ENCODE assay signal across 1 cellular context in the genomic region with DNA sequence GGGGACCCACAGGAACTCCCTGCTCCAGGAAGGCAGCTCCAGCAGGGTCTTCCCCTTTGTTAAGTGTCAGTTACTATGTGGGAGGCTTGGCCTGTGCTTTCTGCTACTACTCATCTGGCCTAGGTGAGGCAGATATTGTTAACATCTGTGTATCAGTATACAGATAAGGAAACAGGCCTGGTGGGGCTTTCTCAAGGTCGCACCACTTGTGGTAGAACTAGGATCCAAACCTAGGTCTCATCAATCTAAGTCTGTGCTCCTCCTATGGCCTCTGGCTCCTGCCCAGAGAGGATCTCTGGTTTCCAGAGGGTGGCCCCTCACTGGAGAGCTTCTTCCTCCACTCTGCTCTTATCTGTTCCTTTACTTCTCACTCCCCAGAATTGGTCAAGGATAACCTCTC.
TF ChIP-seq lines count a peak whose summit lies in the region.

No MANE protein-coding gene starts in this region.

TF ChIP-seq in GM12878, 131 proteins besides CTCF, POLR2A, EP300 and RAD21:
- TF ChIP-seq BMI1 (IDR thresholded peaks at IDR 0.05; ENCODE audit: borderline replicate concordance), result no peak
- TF ChIP-seq NFXL1 (IDR thresholded peaks at IDR 0.05; ENCODE audit: borderline replicate concordance), result no peak
- TF ChIP-seq JUND (IDR thresholded peaks at IDR 0.05; ENCODE audit: low read depth, low read length), result no peak
- TF ChIP-seq NFIC (IDR thresholded peaks at IDR 0.05; ENCODE audit: low read depth, low read length), result no peak
- no peak for TF ChIP-seq RCOR1 (conservative IDR thresholded peaks at IDR 0.05; ENCODE audit: low read depth, low read length)
- TF ChIP-seq, protein P1, sequence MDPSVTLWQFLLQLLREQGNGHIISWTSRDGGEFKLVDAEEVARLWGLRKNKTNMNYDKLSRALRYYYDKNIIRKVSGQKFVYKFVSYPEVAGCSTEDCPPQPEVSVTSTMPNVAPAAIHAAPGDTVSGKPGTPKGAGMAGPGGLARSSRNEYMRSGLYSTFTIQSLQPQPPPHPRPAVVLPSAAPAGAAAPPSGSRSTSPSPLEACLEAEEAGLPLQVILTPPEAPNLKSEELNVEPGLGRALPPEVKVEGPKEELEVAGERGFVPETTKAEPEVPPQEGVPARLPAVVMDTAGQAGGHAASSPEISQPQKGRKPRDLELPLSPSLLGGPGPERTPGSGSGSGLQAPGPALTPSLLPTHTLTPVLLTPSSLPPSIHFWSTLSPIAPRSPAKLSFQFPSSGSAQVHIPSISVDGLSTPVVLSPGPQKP (IDR thresholded peaks at IDR 0.05; ENCODE audit: low read depth, low read length), result no peak
- TF ChIP-seq TCF3 (IDR thresholded peaks at IDR 0.05; ENCODE audit: borderline replicate concordance, insufficient read depth, low read depth, low read length), result no peak
- no peak for TF ChIP-seq PAX8 (IDR thresholded peaks at IDR 0.05)
- TF ChIP-seq, protein P2, sequence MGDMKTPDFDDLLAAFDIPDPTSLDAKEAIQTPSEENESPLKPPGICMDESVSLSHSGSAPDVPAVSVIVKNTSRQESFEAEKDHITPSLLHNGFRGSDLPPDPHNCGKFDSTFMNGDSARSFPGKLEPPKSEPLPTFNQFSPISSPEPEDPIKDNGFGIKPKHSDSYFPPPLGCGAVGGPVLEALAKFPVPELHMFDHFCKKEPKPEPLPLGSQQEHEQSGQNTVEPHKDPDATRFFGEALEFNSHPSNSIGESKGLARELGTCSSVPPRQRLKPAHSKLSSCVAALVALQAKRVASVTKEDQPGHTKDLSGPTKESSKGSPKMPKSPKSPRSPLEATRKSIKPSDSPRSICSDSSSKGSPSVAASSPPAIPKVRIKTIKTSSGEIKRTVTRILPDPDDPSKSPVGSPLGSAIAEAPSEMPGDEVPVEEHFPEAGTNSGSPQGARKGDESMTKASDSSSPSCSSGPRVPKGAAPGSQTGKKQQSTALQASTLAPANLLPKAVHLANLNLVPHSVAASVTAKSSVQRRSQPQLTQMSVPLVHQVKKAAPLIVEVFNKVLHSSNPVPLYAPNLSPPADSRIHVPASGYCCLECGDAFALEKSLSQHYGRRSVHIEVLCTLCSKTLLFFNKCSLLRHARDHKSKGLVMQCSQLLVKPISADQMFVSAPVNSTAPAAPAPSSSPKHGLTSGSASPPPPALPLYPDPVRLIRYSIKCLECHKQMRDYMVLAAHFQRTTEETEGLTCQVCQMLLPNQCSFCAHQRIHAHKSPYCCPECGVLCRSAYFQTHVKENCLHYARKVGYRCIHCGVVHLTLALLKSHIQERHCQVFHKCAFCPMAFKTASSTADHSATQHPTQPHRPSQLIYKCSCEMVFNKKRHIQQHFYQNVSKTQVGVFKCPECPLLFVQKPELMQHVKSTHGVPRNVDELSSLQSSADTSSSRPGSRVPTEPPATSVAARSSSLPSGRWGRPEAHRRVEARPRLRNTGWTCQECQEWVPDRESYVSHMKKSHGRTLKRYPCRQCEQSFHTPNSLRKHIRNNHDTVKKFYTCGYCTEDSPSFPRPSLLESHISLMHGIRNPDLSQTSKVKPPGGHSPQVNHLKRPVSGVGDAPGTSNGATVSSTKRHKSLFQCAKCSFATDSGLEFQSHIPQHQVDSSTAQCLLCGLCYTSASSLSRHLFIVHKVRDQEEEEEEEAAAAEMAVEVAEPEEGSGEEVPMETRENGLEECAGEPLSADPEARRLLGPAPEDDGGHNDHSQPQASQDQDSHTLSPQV (IDR thresholded peaks at IDR 0.05), result no peak
- TF ChIP-seq, protein P3, sequence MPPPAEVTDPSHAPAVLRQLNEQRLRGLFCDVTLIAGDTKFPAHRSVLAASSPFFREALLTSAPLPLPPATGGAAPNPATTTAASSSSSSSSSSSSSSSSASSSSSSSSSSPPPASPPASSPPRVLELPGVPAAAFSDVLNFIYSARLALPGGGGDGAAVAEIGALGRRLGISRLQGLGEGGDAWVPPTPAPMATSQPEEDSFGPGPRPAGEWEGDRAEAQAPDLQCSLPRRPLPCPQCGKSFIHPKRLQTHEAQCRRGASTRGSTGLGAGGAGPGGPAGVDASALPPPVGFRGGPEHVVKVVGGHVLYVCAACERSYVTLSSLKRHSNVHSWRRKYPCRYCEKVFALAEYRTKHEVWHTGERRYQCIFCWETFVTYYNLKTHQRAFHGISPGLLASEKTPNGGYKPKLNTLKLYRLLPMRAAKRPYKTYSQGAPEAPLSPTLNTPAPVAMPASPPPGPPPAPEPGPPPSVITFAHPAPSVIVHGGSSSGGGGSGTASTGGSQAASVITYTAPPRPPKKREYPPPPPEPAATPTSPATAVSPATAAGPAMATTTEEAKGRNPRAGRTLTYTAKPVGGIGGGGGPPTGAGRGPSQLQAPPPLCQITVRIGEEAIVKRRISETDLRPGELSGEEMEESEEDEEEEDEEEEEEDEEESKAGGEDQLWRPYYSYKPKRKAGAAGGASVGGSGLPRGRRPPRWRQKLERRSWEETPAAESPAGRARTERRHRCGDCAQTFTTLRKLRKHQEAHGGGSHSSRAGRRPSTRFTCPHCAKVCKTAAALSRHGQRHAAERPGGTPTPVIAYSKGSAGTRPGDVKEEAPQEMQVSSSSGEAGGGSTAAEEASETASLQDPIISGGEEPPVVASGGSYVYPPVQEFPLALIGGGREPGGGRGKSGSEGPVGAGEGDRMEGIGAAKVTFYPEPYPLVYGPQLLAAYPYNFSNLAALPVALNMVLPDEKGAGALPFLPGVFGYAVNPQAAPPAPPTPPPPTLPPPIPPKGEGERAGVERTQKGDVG (CRISPR knock-in tag; IDR thresholded peaks at IDR 0.05), result no peak
